26 cellular contexts compared by ENCODE assay signal in genomic region chr18:65748321-65748720, GRCh38.
"Had no signal": no experiment of that assay in that cellular context is flagged by ENCODE, and none has a peak within 500 bp of the region (broad histone marks: within the 10 kb centered on the region; RNA-seq: fewer than 3 reads in every experiment).

No MANE protein-coding gene starts in this region.

- H3K27ac ChIP-seq: breast epithelium, gastroesophageal sphincter, neural progenitor cell, right atrium auricular region, suprapubic skin, tibial artery, VCaP had no signal

- ATAC-seq: activated CD4-positive, CD25-positive, alpha-beta regulatory T cell treated with anti-CD3 and anti-CD28 coated beads, Interleukin-2, amount 50 U/mL, for 24 hours; gastroesophageal sphincter; left colon had no signal

- H3K9me3 ChIP-seq: breast epithelium, gastroesophageal sphincter, right atrium auricular region, suprapubic skin, tibial artery had no signal

- DNase-seq: activated CD4-positive, alpha-beta T cell treated with anti-CD3 and anti-CD28 coated beads for 48 hours; activated CD4-positive, alpha-beta T cell treated with anti-CD3 and anti-CD28 coated beads, Interleukin-2, amount 50 U/mL, for 48 hours; activated CD8-positive, alpha-beta memory T cell treated with anti-CD3 and anti-CD28 coated beads, Interleukin-2, amount 50 U/mL, for 4 hours; activated effector memory CD4-positive, alpha-beta T cell treated with anti-CD3 and anti-CD28 coated beads, Interleukin-2, amount 50 U/mL, for 16 hours; activated naive CD4-positive, alpha-beta T cell treated with anti-CD3 and anti-CD28 coated beads, Interleukin-2, amount 10 ng/mL, durations not matched to agents 7 days and 5 days; activated naive CD8-positive, alpha-beta T cell treated with anti-CD3 and anti-CD28 coated beads, Interleukin-2, amount 10 ng/mL, durations not matched to agents 7 days and 5 days; activated T-cell treated with anti-CD3 and anti-CD28 coated beads, Interleukin-2, amount 50 U/mL, for 1 hour; central memory CD4-positive, alpha-beta T cell; head of caudate nucleus; hypothalamus; immature natural killer cell; kidney; left colon; mammary epithelial cell; naive B cell; occipital lobe; stimulated activated CD4-positive, alpha-beta T cell treated with anti-CD3 and anti-CD28 coated beads, Interleukin-15, amount 100 ng/mL, for 24 hours; stimulated activated naive CD4-positive, alpha-beta T cell; tibial artery had no signal

- H3K27me3 ChIP-seq: right atrium auricular region had no signal

- H3K36me3 ChIP-seq: breast epithelium, gastroesophageal sphincter, neural progenitor cell, right atrium auricular region, suprapubic skin, tibial artery had no signal

- H3K4me3 ChIP-seq: breast epithelium, gastroesophageal sphincter, neural progenitor cell, right atrium auricular region, suprapubic skin, tibial artery had no signal
